8 cellular contexts compared by ENCODE assay signal in genomic region chr14:50830044-50830931, GRCh38. TPM values are rescaled to one million over a fixed set of nuclear protein-coding genes. Genes with fewer than 3 reads are reported as not detected.
A peak's percentile ranks its signal among the peaks of the same experiment; 100 is the strongest.
DNase-seq lines count a peak whose midpoint lies in the region; ATAC-seq and TF ChIP-seq lines count a peak whose summit lies in the region.

No MANE protein-coding gene starts in this region.

- peak; percentile 67 for DNase-seq in CD1c-positive myeloid dendritic cell (ENCODE audit: extremely low spot score)
- DNase-seq in RKO (ENCODE audit: low spot score): peak; percentile 46
- peak; percentile 57 for DNase-seq in activated gamma-delta T cell (lab: John Stamatoyannopoulos, UW)
- peak in 47 of 56 donors; percentile 22 to 85 (median 66) for DNase-seq in nucleus accumbens (lab: John Stamatoyannopoulos, UW)
- DNase-seq in thyroid gland: peak; percentile 49 to 50

- H3K36me3 ChIP-seq in gastroesophageal sphincter: no peaks in the 10 kb centered on the region
- H3K36me3 ChIP-seq in thyroid gland: no peaks in the 10 kb centered on the region

- TF ChIP-seq POLR2A in gastroesophageal sphincter (IDR thresholded peaks at IDR 0.05) (no peak), thyroid gland (IDR thresholded peaks at IDR 0.05) (no peak)

- WGBS in gastroesophageal sphincter (ENCODE audit: low coverage in 1 of 2), 2 donors: 0% methylated on average over 6 of the region's 93 CpGs; no CpG with 5 or more reads in 1 of the 2 donors
- 1% methylated on average over 21 to 37 of the region's 93 CpGs for WGBS in thyroid gland, 2 donors

- ATAC-seq in GM19438 (IDR thresholded peaks at IDR 0.05; ENCODE audit: low read depth, unreplicated experiment): peak; percentile 38
- ATAC-seq in HG03521 (IDR thresholded peaks at IDR 0.05; ENCODE audit: unreplicated experiment): peak; percentile 39
- peak; percentile 58 for ATAC-seq in gastroesophageal sphincter

- H3K27me3 ChIP-seq in gastroesophageal sphincter: no peaks in the 10 kb centered on the region
- no peaks in the 10 kb centered on the region for H3K27me3 ChIP-seq in thyroid gland

- H3K4me3 ChIP-seq in gastroesophageal sphincter: peak overlapping the region; percentile 77 to 98
- H3K4me3 ChIP-seq in thyroid gland (replicated peaks in 1 of 3): peak overlapping the region; percentile 13 to 73 (median 71)

- H3K27ac ChIP-seq in gastroesophageal sphincter (peak overlapping the region; percentile 65 to 96 (median 94)), thyroid gland (peak overlapping the region in 2 of 3 donors; percentile 77 to 79)

- intact Hi-C loops in thyroid gland (cut with DNase I): no loop called here

- TF ChIP-seq CTCF in gastroesophageal sphincter (IDR thresholded peaks at IDR 0.05) (no peak), thyroid gland (IDR thresholded peaks at IDR 0.05) (no peak)

- H3K9me3 ChIP-seq in gastroesophageal sphincter: no peaks in the 10 kb centered on the region
- H3K9me3 ChIP-seq in thyroid gland: no peaks in the 10 kb centered on the region

- H3K4me1 ChIP-seq in gastroesophageal sphincter: peaks cover 0 to 41% (median 7%) of the 10 kb centered on the region in 3 donors
- peaks cover 0 to 6% of the 10 kb centered on the region in 2 donors for H3K4me1 ChIP-seq in thyroid gland

- TF ChIP-seq EP300 in gastroesophageal sphincter (IDR thresholded peaks at IDR 0.05): no peak

RNA-seq across cellular contexts. Expression of gene NIN, which starts 0.7 kb away (rescaled TPM):
- total RNA-seq in gastroesophageal sphincter: 10 to 100 TPM; 30.2 to 43.1 (median 38.6) TPM
- 10 to 100 TPM; 22.3 to 25.5 (median 22.5) TPM for total RNA-seq in thyroid gland

RNA-seq across cellular contexts. Expression of gene ABHD12B, which starts 41.6 kb away (rescaled TPM):
- not detected for total RNA-seq in gastroesophageal sphincter
- total RNA-seq in thyroid gland: under 1 TPM in 1 of 4 donors, not detected in 3; 0.11 TPM

Comparison
In these comparisons a context has a peak if more than half of its experiments do, and no peak if none do; other contexts are left out.
1. Peak in every context shown above with its lines: DNase-seq, ATAC-seq, H3K4me3 ChIP-seq and H3K27ac ChIP-seq.